ENCODE assay signal across 27 cellular contexts in genomic region chr22:36551096-36551495, GRCh38.
"Had no signal": no experiment of that assay in that cellular context is flagged by ENCODE, and none has a peak within 500 bp of the region (broad histone marks: within the 10 kb centered on the region; RNA-seq: fewer than 3 reads in every experiment).

No MANE protein-coding gene starts in this region.

- ATAC-seq: esophagus mucosa; gastrocnemius medialis; heart left ventricle; left lobe of liver; natural killer cell treated with Interleukin-12 subunit alpha and Interleukin-12 subunit beta and Interleukin-15 and Interleukin-18, amount 100 ng/mL, for 72 hours; stimulated activated effector memory CD8-positive, alpha-beta T cell treated with anti-CD3 and anti-CD28 coated beads, Interleukin-12 subunit alpha, Interleukin-12 subunit beta, amount 100 ng/mL, for 72 hours had no signal

- H3K4me1 ChIP-seq: gastrocnemius medialis, parathyroid adenoma, sigmoid colon, tibial nerve, upper lobe of left lung, uterus had no signal

- H3K9me3 ChIP-seq: gastrocnemius medialis, heart left ventricle, neutrophil, right atrium auricular region, sigmoid colon, thoracic aorta, tibial nerve, upper lobe of left lung, uterus had no signal

- DNase-seq: cerebellar nuclear complex; cortex of kidney; dorsolateral prefrontal cortex; effector CD4-positive, alpha-beta T cell; foreskin fibroblast; gastrocnemius medialis; heart left ventricle; kidney; sigmoid colon; stimulated activated CD4-positive, alpha-beta T cell treated with anti-CD3 and anti-CD28 coated beads, Interleukin-2, amount 100 ng/mL, for 24 hours; stimulated activated CD4-positive, alpha-beta T cell treated with anti-CD3 and anti-CD28 coated beads, Interleukin-4, amount 100 ng/mL, for 24 hours; upper lobe of left lung; uterus had no signal

- H3K36me3 Mint-ChIP-seq: natural killer cell treated with Interleukin-12 subunit alpha and Interleukin-12 subunit beta and Interleukin-15 and Interleukin-18, amount 100 ng/mL, for 72 hours; stimulated activated effector memory CD8-positive, alpha-beta T cell treated with anti-CD3 and anti-CD28 coated beads, Interleukin-12 subunit alpha, Interleukin-12 subunit beta, amount 100 ng/mL, for 72 hours had no signal

- FAIRE-seq: kidney had no signal

- H3K27me3 ChIP-seq: right atrium auricular region, upper lobe of left lung, uterus had no signal

- H3K9ac ChIP-seq: parathyroid adenoma had no signal

- H3K4me3 Mint-ChIP-seq: natural killer cell treated with Interleukin-12 subunit alpha and Interleukin-12 subunit beta and Interleukin-15 and Interleukin-18, amount 100 ng/mL, for 72 hours; neural crest cell; stimulated activated effector memory CD8-positive, alpha-beta T cell treated with anti-CD3 and anti-CD28 coated beads, Interleukin-12 subunit alpha, Interleukin-12 subunit beta, amount 100 ng/mL, for 72 hours; stimulated activated naive CD8-positive, alpha-beta T cell treated with anti-CD3 and anti-CD28 coated beads, Interleukin-15, Interleukin-2, amounts not matched to agents 100 ng/mL and 50 ng/mL, for 24 hours had no signal

- H3K36me3 ChIP-seq: gastrocnemius medialis, heart left ventricle, neutrophil, right atrium auricular region, sigmoid colon, thoracic aorta, tibial nerve, upper lobe of left lung, uterus had no signal

- H3K4me2 ChIP-seq: hepatocyte had no signal

- H3K9me3 Mint-ChIP-seq: natural killer cell treated with Interleukin-12 subunit alpha and Interleukin-12 subunit beta and Interleukin-15 and Interleukin-18, amount 100 ng/mL, for 72 hours; neural crest cell; stimulated activated effector memory CD8-positive, alpha-beta T cell treated with anti-CD3 and anti-CD28 coated beads, Interleukin-12 subunit alpha, Interleukin-12 subunit beta, amount 100 ng/mL, for 72 hours; stimulated activated naive CD8-positive, alpha-beta T cell treated with anti-CD3 and anti-CD28 coated beads, Interleukin-15, Interleukin-2, amounts not matched to agents 100 ng/mL and 50 ng/mL, for 24 hours had no signal

- H3K27ac ChIP-seq: dorsolateral prefrontal cortex, epithelial cell of prostate, gastrocnemius medialis, heart left ventricle, hepatocyte, neutrophil, parathyroid adenoma, right atrium auricular region, sigmoid colon, thoracic aorta, tibial nerve, upper lobe of left lung, uterus had no signal

- H3K4me3 ChIP-seq: dorsolateral prefrontal cortex, gastrocnemius medialis, heart left ventricle, hepatocyte, right atrium auricular region, sigmoid colon, thoracic aorta, tibial nerve, upper lobe of left lung, uterus had no signal

- H2AFZ ChIP-seq: hepatocyte, parathyroid adenoma had no signal

- H3K27ac Mint-ChIP-seq: natural killer cell treated with Interleukin-12 subunit alpha and Interleukin-12 subunit beta and Interleukin-15 and Interleukin-18, amount 100 ng/mL, for 72 hours; progenitor cell of endocrine pancreas; stimulated activated effector memory CD8-positive, alpha-beta T cell treated with anti-CD3 and anti-CD28 coated beads, Interleukin-12 subunit alpha, Interleukin-12 subunit beta, amount 100 ng/mL, for 72 hours; stimulated activated naive CD8-positive, alpha-beta T cell treated with anti-CD3 and anti-CD28 coated beads, Interleukin-15, Interleukin-2, amounts not matched to agents 100 ng/mL and 50 ng/mL, for 24 hours had no signal
